Comparison of ENCODE assay signal across 1 cellular context in the genomic region with DNA sequence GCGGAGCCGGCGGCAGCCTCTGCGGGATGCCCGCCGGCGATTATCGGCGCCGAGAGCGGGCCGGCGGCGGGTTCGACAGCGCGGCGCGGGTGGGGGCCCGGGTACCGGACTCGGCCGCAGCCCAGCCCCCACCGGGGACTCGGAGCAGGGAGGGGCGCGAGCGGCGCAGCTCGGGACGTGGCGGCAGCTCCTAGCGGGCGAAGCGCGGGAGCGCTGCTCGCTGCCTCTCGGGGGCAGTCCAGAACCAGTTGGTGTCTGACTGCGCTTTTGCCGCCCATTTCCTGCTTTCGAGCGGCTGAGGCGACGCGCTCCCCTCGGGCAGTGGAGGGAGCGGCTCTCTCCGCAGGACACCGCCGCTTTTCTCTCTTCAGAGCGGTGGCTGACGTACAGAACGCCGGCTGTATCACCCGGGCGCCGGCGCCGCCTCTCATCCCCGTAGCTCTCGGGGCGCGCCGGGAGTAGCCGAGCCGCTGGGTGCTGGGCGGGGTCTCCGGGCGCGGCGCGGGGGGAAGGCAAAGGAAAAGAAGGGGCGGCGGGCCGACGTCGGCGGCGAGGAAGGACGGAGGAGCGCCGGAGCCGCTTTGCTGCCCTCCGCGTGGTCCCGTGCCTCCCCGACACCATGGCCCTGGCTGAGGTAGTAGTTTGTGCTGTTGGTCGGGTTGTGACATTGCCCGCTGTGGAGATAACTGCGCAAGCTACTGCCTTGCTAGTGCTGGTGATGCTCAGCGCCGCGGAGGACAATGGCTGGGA.
TF ChIP-seq lines count a peak whose summit lies in the region.

No MANE protein-coding gene starts in this region.

TF ChIP-seq in HepG2, 621 proteins besides CTCF, POLR2A, EP300 and RAD21 (continued from another document):
- peak; percentile 75; the same call in 1 of the 2 replicates for TF ChIP-seq ZSCAN5A (CRISPR knock-in tag; IDR thresholded peaks at IDR 0.05; ENCODE audit: borderline replicate concordance)
- peak; percentile 63; the same call in 1 of the 2 replicates for TF ChIP-seq ZFP41 (CRISPR knock-in tag; IDR thresholded peaks at IDR 0.05; ENCODE audit: borderline replicate concordance)
- peak; percentile 81; the same call in 1 of the 2 replicates for TF ChIP-seq NAIF1 (CRISPR knock-in tag; IDR thresholded peaks at IDR 0.05; ENCODE audit: borderline replicate concordance)
- TF ChIP-seq NR1H2 (CRISPR knock-in tag; IDR thresholded peaks at IDR 0.05; ENCODE audit: borderline replicate concordance, low read depth): no peak
- TF ChIP-seq ZNF234 (CRISPR knock-in tag; conservative IDR thresholded peaks at IDR 0.05): 0 out of 2 replicates have a peak, but pooled peaks have one; percentile 11
- peak; percentile 61; the same call in 1 of the 2 replicates for TF ChIP-seq ZNF547 (CRISPR knock-in tag; IDR thresholded peaks at IDR 0.05)
- TF ChIP-seq, protein P1, sequence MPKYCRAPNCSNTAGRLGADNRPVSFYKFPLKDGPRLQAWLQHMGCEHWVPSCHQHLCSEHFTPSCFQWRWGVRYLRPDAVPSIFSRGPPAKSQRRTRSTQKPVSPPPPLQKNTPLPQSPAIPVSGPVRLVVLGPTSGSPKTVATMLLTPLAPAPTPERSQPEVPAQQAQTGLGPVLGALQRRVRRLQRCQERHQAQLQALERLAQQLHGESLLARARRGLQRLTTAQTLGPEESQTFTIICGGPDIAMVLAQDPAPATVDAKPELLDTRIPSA (CRISPR knock-in tag; IDR thresholded peaks at IDR 0.05; ENCODE audit: borderline replicate concordance): no peak
- peak; percentile 23; the same call in 1 of the 2 replicates for TF ChIP-seq ZNF709 (CRISPR knock-in tag; IDR thresholded peaks at IDR 0.05)
- TF ChIP-seq ZNF232 (CRISPR knock-in tag; IDR thresholded peaks at IDR 0.05; ENCODE audit: borderline replicate concordance): 0 out of 2 replicates have a peak, but pooled peaks have one; percentile 12
- TF ChIP-seq NR2F6 (IDR thresholded peaks at IDR 0.05): no peak
- no peak for TF ChIP-seq NR2F6 (CRISPR knock-in tag; IDR thresholded peaks at IDR 0.05)
- TF ChIP-seq ZNF225 (CRISPR knock-in tag; IDR thresholded peaks at IDR 0.05): no peak
- TF ChIP-seq MIXL1 (CRISPR knock-in tag; IDR thresholded peaks at IDR 0.05): 0 out of 2 replicates have a peak, but pooled peaks have one; percentile 13
- TF ChIP-seq ZNF605 (CRISPR knock-in tag; IDR thresholded peaks at IDR 0.05): no peak
- TF ChIP-seq, protein P2, sequence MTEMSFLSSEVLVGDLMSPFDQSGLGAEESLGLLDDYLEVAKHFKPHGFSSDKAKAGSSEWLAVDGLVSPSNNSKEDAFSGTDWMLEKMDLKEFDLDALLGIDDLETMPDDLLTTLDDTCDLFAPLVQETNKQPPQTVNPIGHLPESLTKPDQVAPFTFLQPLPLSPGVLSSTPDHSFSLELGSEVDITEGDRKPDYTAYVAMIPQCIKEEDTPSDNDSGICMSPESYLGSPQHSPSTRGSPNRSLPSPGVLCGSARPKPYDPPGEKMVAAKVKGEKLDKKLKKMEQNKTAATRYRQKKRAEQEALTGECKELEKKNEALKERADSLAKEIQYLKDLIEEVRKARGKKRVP (CRISPR knock-in tag; IDR thresholded peaks at IDR 0.05): peak in 1 of 2 experiments; percentile 50; a peak in 1 of 4 replicates
- TF ChIP-seq RBM39 (IDR thresholded peaks at IDR 0.05; ENCODE audit: low read depth, low read length, poor library complexity, severe bottlenecking): peak; percentile 58
- no peak for TF ChIP-seq POGZ (CRISPR knock-in tag; IDR thresholded peaks at IDR 0.05)
- TF ChIP-seq, protein P3, sequence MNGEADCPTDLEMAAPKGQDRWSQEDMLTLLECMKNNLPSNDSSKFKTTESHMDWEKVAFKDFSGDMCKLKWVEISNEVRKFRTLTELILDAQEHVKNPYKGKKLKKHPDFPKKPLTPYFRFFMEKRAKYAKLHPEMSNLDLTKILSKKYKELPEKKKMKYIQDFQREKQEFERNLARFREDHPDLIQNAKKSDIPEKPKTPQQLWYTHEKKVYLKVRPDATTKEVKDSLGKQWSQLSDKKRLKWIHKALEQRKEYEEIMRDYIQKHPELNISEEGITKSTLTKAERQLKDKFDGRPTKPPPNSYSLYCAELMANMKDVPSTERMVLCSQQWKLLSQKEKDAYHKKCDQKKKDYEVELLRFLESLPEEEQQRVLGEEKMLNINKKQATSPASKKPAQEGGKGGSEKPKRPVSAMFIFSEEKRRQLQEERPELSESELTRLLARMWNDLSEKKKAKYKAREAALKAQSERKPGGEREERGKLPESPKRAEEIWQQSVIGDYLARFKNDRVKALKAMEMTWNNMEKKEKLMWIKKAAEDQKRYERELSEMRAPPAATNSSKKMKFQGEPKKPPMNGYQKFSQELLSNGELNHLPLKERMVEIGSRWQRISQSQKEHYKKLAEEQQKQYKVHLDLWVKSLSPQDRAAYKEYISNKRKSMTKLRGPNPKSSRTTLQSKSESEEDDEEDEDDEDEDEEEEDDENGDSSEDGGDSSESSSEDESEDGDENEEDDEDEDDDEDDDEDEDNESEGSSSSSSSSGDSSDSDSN (CRISPR knock-in tag; IDR thresholded peaks at IDR 0.05): peak; percentile 97
- TF ChIP-seq ZSCAN21 (CRISPR knock-in tag; IDR thresholded peaks at IDR 0.05; ENCODE audit: borderline replicate concordance): 0 out of 2 replicates have a peak, but pooled peaks have one; percentile 55
- TF ChIP-seq, protein P4, sequence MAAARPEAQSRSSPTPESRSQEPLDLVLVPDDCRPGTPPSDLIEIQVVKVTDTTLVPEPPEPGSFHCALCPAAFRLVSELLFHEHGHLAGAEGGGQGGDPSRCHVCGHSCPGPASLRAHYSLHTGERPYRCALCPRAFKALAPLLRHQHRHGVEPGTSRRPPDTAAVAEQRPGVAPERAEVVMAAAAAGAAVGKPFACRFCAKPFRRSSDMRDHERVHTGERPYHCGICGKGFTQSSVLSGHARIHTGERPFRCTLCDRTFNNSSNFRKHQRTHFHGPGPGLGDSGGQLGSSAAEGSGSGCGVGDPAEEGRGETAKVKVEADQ (CRISPR knock-in tag; IDR thresholded peaks at IDR 0.05; ENCODE audit: borderline replicate concordance): no peak
- TF ChIP-seq ZNF782 (CRISPR knock-in tag; IDR thresholded peaks at IDR 0.05; ENCODE audit: borderline replicate concordance): peak; percentile 41
- no peak for TF ChIP-seq RELA (CRISPR knock-in tag; IDR thresholded peaks at IDR 0.05)
- TF ChIP-seq, protein P5, sequence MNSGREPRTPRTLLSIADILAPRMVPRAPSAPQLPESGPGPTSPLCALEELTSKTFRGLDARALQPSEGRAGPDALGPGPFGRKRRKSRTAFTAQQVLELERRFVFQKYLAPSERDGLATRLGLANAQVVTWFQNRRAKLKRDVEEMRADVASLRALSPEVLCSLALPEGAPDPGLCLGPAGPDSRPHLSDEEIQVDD (CRISPR knock-in tag; IDR thresholded peaks at IDR 0.05; ENCODE audit: borderline replicate concordance): peak; percentile 64
- TF ChIP-seq CBFB (CRISPR knock-in tag; IDR thresholded peaks at IDR 0.05): no peak
